8 cellular contexts compared by ENCODE assay signal in the genomic region with DNA sequence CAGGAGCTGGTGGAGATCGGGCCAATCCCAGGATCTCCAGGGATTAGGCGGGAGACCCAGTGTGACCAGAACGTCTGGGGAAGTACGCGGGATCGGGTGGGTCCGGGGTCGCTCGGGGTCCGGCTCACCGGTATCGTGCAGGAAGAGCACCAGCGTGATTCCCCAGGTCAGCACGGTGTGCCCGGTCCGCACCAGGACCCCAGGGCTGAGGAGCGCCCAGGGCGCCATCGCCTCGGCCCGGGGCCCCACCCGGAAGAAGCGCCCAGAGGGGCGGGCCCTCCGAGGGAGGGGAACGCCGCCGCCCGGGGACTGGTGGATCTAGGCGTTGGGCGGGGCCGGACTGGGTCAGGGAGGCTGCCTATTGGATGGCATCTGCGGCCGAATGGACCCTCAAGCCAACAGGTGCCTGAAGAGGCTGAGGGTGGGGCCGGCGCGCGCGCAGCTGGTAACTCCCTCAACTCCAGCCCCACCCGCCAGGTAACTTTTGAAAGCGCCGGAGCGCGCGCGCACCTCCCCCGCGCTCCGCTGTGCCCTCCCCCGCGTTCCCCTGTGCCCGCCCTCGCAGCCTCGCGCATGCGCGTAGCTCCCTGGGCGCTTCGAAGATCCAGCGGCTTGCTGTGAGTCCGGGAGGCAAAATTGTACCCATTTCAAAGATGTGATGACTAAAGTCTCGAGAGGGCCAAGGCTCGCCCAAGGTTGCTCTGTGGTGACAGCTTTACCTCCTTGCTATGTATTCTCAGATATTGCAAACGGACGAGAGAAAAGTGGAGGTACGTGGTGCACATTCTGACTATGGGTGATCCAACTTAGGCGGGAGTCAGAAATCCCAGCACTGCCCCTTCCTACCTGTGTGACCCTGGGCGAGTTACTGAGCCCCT. TPM values are rescaled to one million over a fixed set of nuclear protein-coding genes. Genes with fewer than 3 reads are reported as not detected.
A peak's percentile ranks its signal among the peaks of the same experiment; 100 is the strongest.
DNase-seq lines count a peak whose midpoint lies in the region; ATAC-seq and TF ChIP-seq lines count a peak whose summit lies in the region.

A gene with protein sequence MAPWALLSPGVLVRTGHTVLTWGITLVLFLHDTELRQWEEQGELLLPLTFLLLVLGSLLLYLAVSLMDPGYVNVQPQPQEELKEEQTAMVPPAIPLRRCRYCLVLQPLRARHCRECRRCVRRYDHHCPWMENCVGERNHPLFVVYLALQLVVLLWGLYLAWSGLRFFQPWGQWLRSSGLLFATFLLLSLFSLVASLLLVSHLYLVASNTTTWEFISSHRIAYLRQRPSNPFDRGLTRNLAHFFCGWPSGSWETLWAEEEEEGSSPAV (minus strand): TSS at position 262 of the 878 bp plus-strand sequence. CDS start 34 bp downstream, at position 228.

- H3K36me3 Mint-ChIP-seq in Calu3 (ENCODE audit: insufficient read depth, unreplicated experiment): peaks cover 36% of the 10 kb centered on the region
- H3K36me3 Mint-ChIP-seq in endothelial cell (ENCODE audit: low read depth, unreplicated experiment): peaks cover 13% of the 10 kb centered on the region
- no peaks in the 10 kb centered on the region for H3K36me3 Mint-ChIP-seq in mesothelial cell of epicardium

- no peak within 1 kb of the TSS for H2AFZ ChIP-seq in OCI-LY1 (ENCODE audit: low read length)

- no peaks in the 10 kb centered on the region for H3K79me2 ChIP-seq in OCI-LY1 (ENCODE audit: insufficient read depth, low read length)

- H4K20me1 ChIP-seq in OCI-LY1 (ENCODE audit: insufficient read depth, low read length): no peaks in the 10 kb centered on the region

- H3K27me3 Mint-ChIP-seq in Calu3 (ENCODE audit: unreplicated experiment): no peaks in the 10 kb centered on the region
- peaks cover 12% of the 10 kb centered on the region for H3K27me3 Mint-ChIP-seq in endothelial cell (ENCODE audit: unreplicated experiment)
- no peaks in the 10 kb centered on the region for H3K27me3 Mint-ChIP-seq in mesothelial cell of epicardium (ENCODE audit: low read depth)

- intact Hi-C loops in Calu3 (cut with micrococcal nuclease; ENCODE audit: unreplicated experiment): no loop called here

- H3F3A ChIP-seq in OCI-LY1 (ENCODE audit: insufficient read depth, low read length): 0 out of 2 replicates have a peak, but pooled peaks cover 4% of the 10 kb centered on the region

- no peaks in the 10 kb centered on the region for H3K9me2 ChIP-seq in OCI-LY1 (ENCODE audit: low read depth, low read length)

- DNase-seq in Calu3 (peak; percentile 97), endothelial cell (ENCODE audit: low spot score) (peak; percentile 89), mesothelial cell of epicardium (ENCODE audit: low spot score in 2 of 2, unreplicated experiment in 2 of 2) (peak; percentile 87 to 93)
- DNase-seq in activated CD8-positive, alpha-beta memory T cell treated with anti-CD3 and anti-CD28 coated beads, Interleukin-2, amount 50 U/mL, for 4 hours: peak; percentile 98
- peak; percentile 99 for DNase-seq in stimulated activated CD8-positive, alpha-beta memory T cell treated with anti-CD3 and anti-CD28 coated beads, Interleukin-15, amount 100 ng/mL, for 48 hours (ENCODE audit: low read depth in 2 of 2)

- peaks cover 13% of the 10 kb centered on the region for H3K4me1 Mint-ChIP-seq in Calu3 (ENCODE audit: low read depth, unreplicated experiment)
- H3K4me1 Mint-ChIP-seq in endothelial cell (ENCODE audit: unreplicated experiment): peaks cover 27% of the 10 kb centered on the region
- H3K4me1 Mint-ChIP-seq in mesothelial cell of epicardium: peaks cover 23% of the 10 kb centered on the region

- H3K27ac ChIP-seq in HUES64 (ENCODE audit: low read depth, low read length) (peak within 1 kb of the TSS; percentile 56; the same call in 1 of the 2 replicates), OCI-LY1 (ENCODE audit: low read depth, low read length, poor library complexity, severe bottlenecking) (peak within 1 kb of the TSS; percentile 69)

- ATAC-seq in GM21447 (IDR thresholded peaks at IDR 0.05; ENCODE audit: unreplicated experiment): peak; percentile 89

- TF ChIP-seq CTCF in Calu3 (IDR thresholded peaks at IDR 0.05; ENCODE audit: unreplicated experiment) (no peak), OCI-LY1 (IDR thresholded peaks at IDR 0.05; ENCODE audit: low read length) (no peak), endothelial cell (IDR thresholded peaks at IDR 0.05; ENCODE audit: unreplicated experiment) (no peak), mesothelial cell of epicardium (IDR thresholded peaks at IDR 0.05; ENCODE audit: unreplicated experiment) (no peak)

- no TSS peak for BruUV-seq in Calu3 (replicated peaks; lab: Mats Ljungman, UMichigan)

- H3K27ac Mint-ChIP-seq in Calu3 (ENCODE audit: unreplicated experiment) (peak within 1 kb of the TSS; percentile 98), endothelial cell (ENCODE audit: unreplicated experiment) (peak within 1 kb of the TSS; percentile 81), mesothelial cell of epicardium (peak within 1 kb of the TSS; percentile 71)

- H3K36me3 ChIP-seq in HUES64 (ENCODE audit: insufficient read depth, low read length): peaks cover 18% of the 10 kb centered on the region
- peaks cover 29% of the 10 kb centered on the region; the same call in 1 of the 2 replicates for H3K36me3 ChIP-seq in OCI-LY1 (ENCODE audit: insufficient read depth, low read length)

- H3K27me3 ChIP-seq in HUES64 (ENCODE audit: insufficient read depth, low read length) (no peaks in the 10 kb centered on the region), OCI-LY1 (ENCODE audit: insufficient read depth, low read length) (no peaks in the 10 kb centered on the region)

- no peaks in the 10 kb centered on the region for H3K9me3 Mint-ChIP-seq in Calu3 (ENCODE audit: low read depth, unreplicated experiment)
- H3K9me3 Mint-ChIP-seq in endothelial cell (ENCODE audit: unreplicated experiment): no peaks in the 10 kb centered on the region
- no peaks in the 10 kb centered on the region for H3K9me3 Mint-ChIP-seq in mesothelial cell of epicardium

- H3K4me1 ChIP-seq in HUES64 (ENCODE audit: insufficient read depth, low read length) (peaks cover 2% of the 10 kb centered on the region; the same call in 1 of the 2 replicates), OCI-LY1 (ENCODE audit: insufficient read depth, low read length, severe bottlenecking) (peaks cover 43% of the 10 kb centered on the region)

- H3K4me3 ChIP-seq in HUES64 (ENCODE audit: low read length): peak within 1 kb of the TSS; percentile 78
- peak within 1 kb of the TSS; percentile 84 for H3K4me3 ChIP-seq in OCI-LY1 (ENCODE audit: low read depth, low read length, poor library complexity, severe bottlenecking)

- 2% methylated on average over 68 of the region's 68 CpGs for WGBS in HUES64

- H3K4me2 ChIP-seq in OCI-LY1 (ENCODE audit: low read length): peak within 1 kb of the TSS; percentile 92

- H3K9me3 ChIP-seq in HUES64 (ENCODE audit: insufficient read depth, low read depth, low read length) (no peaks in the 10 kb centered on the region), OCI-LY1 (ENCODE audit: low read length) (no peaks in the 10 kb centered on the region)

- peak within 1 kb of the TSS; percentile 97 for H3K4me3 Mint-ChIP-seq in Calu3 (ENCODE audit: low read depth, unreplicated experiment)
- peak within 1 kb of the TSS; percentile 97 for H3K4me3 Mint-ChIP-seq in endothelial cell (ENCODE audit: unreplicated experiment)
- H3K4me3 Mint-ChIP-seq in mesothelial cell of epicardium: peak within 1 kb of the TSS; percentile 86

- CTCF ChIA-PET in Calu3 (lab: Charles Lee): interaction anchor here (0.5 to 1.4 kb wide), 5 partner anchors 9 to 94 kb away, joined by 3 to 6 read pairs (median 4); a partner anchor contains a TSS

- H3K9ac ChIP-seq in HUES64 (ENCODE audit: low read depth, low read length) (peak within 1 kb of the TSS; percentile 80), OCI-LY1 (ENCODE audit: low read length) (peak within 1 kb of the TSS; percentile 96)

RNA-seq across cellular contexts. Expression of the gene that starts here (rescaled TPM):
- total RNA-seq in Calu3 (2022) (35.4 and 36.5 TPM in 2 replicates), endothelial cell (ENCODE audit: unreplicated experiment) (42.1 TPM), mesothelial cell of epicardium (20.7 to 22.6 TPM (median 21.6 TPM) in 3 replicates)
- 30.5 TPM for polyA plus RNA-seq in HUES64 (2013, experiment 1 of 2)
- polyA plus RNA-seq in HUES64 (2013, experiment 2 of 2): 30.2 TPM

Comparison
In these comparisons a context has a peak if more than half of its experiments do, and no peak if none do; other contexts are left out.
1. Peak in every context shown above with its lines: DNase-seq, ATAC-seq, H3K4me3 ChIP-seq and H3K27ac ChIP-seq.